In the genomic region with DNA sequence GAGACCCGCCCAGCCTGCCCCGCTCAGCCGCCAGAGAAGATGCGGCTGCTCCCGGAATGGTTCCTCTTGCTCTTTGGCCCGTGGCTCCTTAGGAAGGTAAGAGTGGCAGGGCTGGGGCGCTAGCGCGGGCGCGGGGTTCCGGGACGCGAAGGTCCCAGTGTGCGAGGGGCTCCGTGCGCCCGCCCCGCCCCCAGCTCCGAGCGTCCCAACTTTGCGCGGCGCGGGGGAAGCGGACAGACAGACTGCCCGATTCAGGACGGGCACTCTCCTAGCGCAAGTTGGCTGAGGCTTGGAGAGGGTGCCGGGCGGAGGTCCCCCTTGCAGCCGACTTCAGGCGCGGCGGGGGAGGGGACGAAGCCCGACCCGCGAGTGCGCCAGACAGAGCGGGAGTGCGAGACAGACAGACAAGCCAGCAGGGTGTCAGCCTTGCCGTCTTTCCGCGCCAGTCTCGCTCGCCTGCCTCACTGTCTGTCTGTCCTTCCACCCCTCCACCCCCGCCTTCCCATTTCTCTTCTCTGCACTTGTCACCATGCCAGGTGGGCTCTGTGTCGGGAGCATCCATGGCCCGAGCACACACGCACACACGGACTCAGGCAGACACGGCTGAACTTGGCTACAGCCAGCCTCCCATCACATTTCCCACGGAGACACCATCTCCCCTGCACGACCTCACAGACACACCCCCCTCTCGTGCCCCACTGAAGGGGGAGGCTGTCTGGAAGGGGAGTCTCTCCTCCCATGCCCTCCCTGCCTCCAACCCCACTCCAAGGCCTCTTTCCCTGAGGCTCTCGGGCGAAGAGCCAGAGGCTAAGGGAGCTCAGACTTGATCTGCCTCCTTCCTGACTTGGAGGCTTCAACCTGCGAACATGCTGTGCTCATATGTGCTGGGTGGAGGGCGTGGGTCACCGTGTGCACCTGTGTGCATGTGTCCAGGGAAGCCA, we compare ENCODE assay signal across 8 cellular contexts. TPM values are rescaled to one million over a fixed set of nuclear protein-coding genes. Genes with fewer than 3 reads are reported as not detected.
DNase-seq lines count a peak whose midpoint lies in the region; ATAC-seq and TF ChIP-seq lines count a peak whose summit lies in the region.

No MANE protein-coding gene starts in this region.

- DNase-seq in heart right ventricle = no peak
- no peak for DNase-seq in cardiac septum (ENCODE audit: low spot score)
- peak in 9 of 34 experiments; percentile 24 to 55 (median 41) for DNase-seq in T-cell
- DNase-seq in fibroblast of lung (ENCODE audit: low read depth in 2 of 2) = no peak
- DNase-seq in spleen = no peak
- DNase-seq in GM13976 (ENCODE audit: low spot score) = no peak

- H3K4me2 ChIP-seq in fibroblast of lung (ENCODE audit: extremely low read depth, insufficient read depth, low read length) = peak overlapping the region; percentile 44

- H3K27me3 ChIP-seq in heart right ventricle (peaks cover 8 to 88% (median 71%) of the 10 kb centered on the region in 7 donors), fibroblast of lung (ENCODE audit: control insufficient read depth, insufficient read depth, low read length) (peaks cover 48% of the 10 kb centered on the region), spleen (replicated peaks in 1 of 7) (peaks cover 0 to 100% (median 87%) of the 10 kb centered on the region in 7 donors)

- H3K27ac ChIP-seq in heart right ventricle = peak overlapping the region in 1 of 10 donors; percentile 43
- H3K27ac ChIP-seq in fibroblast of lung (ENCODE audit: insufficient read depth, low read length) = no peak overlapping the region
- H3K27ac ChIP-seq in spleen = no peak overlapping the region

- in situ Hi-C loops in GM13976 (cut with MboI; ENCODE audit: low sequenced_read_pairs, unreplicated experiment) = no loop called here

- H4K20me1 ChIP-seq in fibroblast of lung (ENCODE audit: control insufficient read depth, extremely low read depth, insufficient read depth, low read length) = no peaks in the 10 kb centered on the region

- no peaks in the 10 kb centered on the region for H3K36me3 Mint-ChIP-seq in T-cell

- H3K4me3 ChIP-seq in heart right ventricle = peak overlapping the region; percentile 34 to 65 (median 53)
- H3K4me3 ChIP-seq in fibroblast of lung (replicated peaks in 1 of 4; ENCODE audit: control extremely low read depth in 1 of 4, insufficient read depth in 1 of 4, low read depth in 3 of 4, low read length in 4 of 4) = peak overlapping the region; percentile 9 to 57 (median 20)
- H3K4me3 ChIP-seq in spleen = peak overlapping the region; percentile 21 to 74 (median 40)

- no peaks in the 10 kb centered on the region for H3K9me3 Mint-ChIP-seq in T-cell

- H3K4me1 ChIP-seq in heart right ventricle (peaks cover 10 to 64% (median 46%) of the 10 kb centered on the region in 9 donors), fibroblast of lung (ENCODE audit: control insufficient read depth, extremely low read depth, insufficient read depth, low read length) (peaks cover 9% of the 10 kb centered on the region), spleen (peaks cover 21 to 77% (median 53%) of the 10 kb centered on the region in 6 donors)

- CTCF ChIA-PET in T-cell (lab: Charles Lee) = interaction anchor here (0.6 to 1.7 kb wide), 6 partner anchors 10 to 96 kb away, joined by 3 to 6 read pairs (median 4); a partner anchor contains a TSS

- no peak overlapping the region for H2AFZ ChIP-seq in fibroblast of lung (ENCODE audit: low read length)

- POLR2A ChIA-PET in T-cell (lab: Charles Lee) = no interaction called here

- H3K4me3 Mint-ChIP-seq in T-cell = peak overlapping the region; percentile 77 to 80 (median 80)

- intact Hi-C loops in heart right ventricle (cut with DNase I) (loop anchor here in 1 of 10 donors (10.0 kb wide), 1 partner anchor 248 kb away; no protein-coding TSS in a partner anchor), cardiac septum (cut with DNase I) (loop anchor here (1.0 kb wide), 1 partner anchor 22 kb away; no protein-coding TSS in a partner anchor), spleen (cut with DNase I; ENCODE audit: low total_unique reads) (loop anchor here (2.0 kb wide), 1 partner anchor 22 kb away; no protein-coding TSS in a partner anchor)

- TF ChIP-seq CTCF in heart right ventricle (IDR thresholded peaks at IDR 0.05) (no peak), fibroblast of lung (conservative IDR thresholded peaks at IDR 0.05 in 1 of 2, IDR thresholded peaks at IDR 0.05 in 1 of 2; ENCODE audit: low read depth in 1 of 2, low read length in 2 of 2) (no peak), spleen (IDR thresholded peaks at IDR 0.05 in 8 of 11, conservative IDR thresholded peaks at IDR 0.05 in 3 of 11) (no peak), GM13976 (IDR thresholded peaks at IDR 0.05; ENCODE audit: borderline replicate concordance, control extremely low read depth, extremely low read depth, insufficient read depth, missing control alignments) (no peak)

- no peaks in the 10 kb centered on the region for H3K79me2 ChIP-seq in fibroblast of lung (ENCODE audit: control insufficient read depth, insufficient read depth, low read length)

- H3K9me3 ChIP-seq in heart right ventricle (no peaks in the 10 kb centered on the region), fibroblast of lung (ENCODE audit: control insufficient read depth, insufficient read depth, low read depth, low read length) (no peaks in the 10 kb centered on the region), spleen (no peaks in the 10 kb centered on the region)

- peak overlapping the region; percentile 1 for H3K9ac ChIP-seq in fibroblast of lung (ENCODE audit: insufficient read depth, low read length)

- H3K4me1 Mint-ChIP-seq in T-cell = peaks cover 41 to 64% (median 52%) of the 10 kb centered on the region in 3 donors

- no peak overlapping the region for H3K27ac Mint-ChIP-seq in T-cell

- 4% methylated on average over 61 of the region's 61 CpGs for WGBS in heart right ventricle, 2 donors
- 3 to 6% (median 4%) methylated on average over 18 to 61 of the region's 61 CpGs for WGBS in spleen, 5 donors

- ATAC-seq in heart right ventricle = no peak
- peak in 3 of 4 experiments; percentile 24 to 34 (median 27) for ATAC-seq in T-cell (replicated peaks in 1 of 4)
- no peak for ATAC-seq in GM18505 (IDR thresholded peaks at IDR 0.05; ENCODE audit: unreplicated experiment)
- ATAC-seq in GM18907 (IDR thresholded peaks at IDR 0.05; ENCODE audit: unreplicated experiment) = no peak

- H3K27me3 Mint-ChIP-seq in T-cell = peaks cover 73 to 76% of the 10 kb centered on the region in 2 donors

- H3K36me3 ChIP-seq in heart right ventricle (peaks cover 0 to 16% (median 0%) of the 10 kb centered on the region in 9 donors), fibroblast of lung (ENCODE audit: control insufficient read depth, insufficient read depth, low read length) (peaks cover 8% of the 10 kb centered on the region), spleen (peaks cover 0 to 9% (median 0%) of the 10 kb centered on the region in 6 donors)

- TF ChIP-seq POLR2A in spleen (IDR thresholded peaks at IDR 0.05) (no peak), GM18505 (IDR thresholded peaks at IDR 0.05; ENCODE audit: borderline replicate concordance, extremely low read depth, insufficient read depth, insufficient read length) (no peak)

RNA-seq across cellular contexts. Expression of a gene that starts 0.6 kb away (rescaled TPM):
- 1 to 10 TPM in 7 of 10 donors, under 1 TPM in 3; 0.18 to 6.2 (median 2.3) TPM for total RNA-seq in heart right ventricle
- polyA plus RNA-seq in heart right ventricle = 1 to 10 TPM in 1 of 2 donors, under 1 TPM in 1; 0.66 to 1.8 TPM
- total RNA-seq in cardiac septum = 20.0 TPM
- 1 to 10 TPM in 2 of 5 donors, under 1 TPM in 2, not detected in 1; 0.49 to 4.5 (median 1.0) TPM for total RNA-seq in T-cell
- total RNA-seq in fibroblast of lung = 0.50 and 1.0 TPM in 2 replicates
- 0.30 and 1.9 TPM in 2 replicates for polyA plus RNA-seq in fibroblast of lung
- 1.6 and 10.2 TPM in 2 replicates for polyA plus RNA-seq in fibroblast of lung (2012)
- polyA minus RNA-seq in fibroblast of lung (ENCODE audit: low replicate concordance) = 1.0 and 12.0 TPM in 2 replicates
- total RNA-seq in spleen = under 1 TPM in 3 of 7 donors, not detected in 4; 0.28 to 0.60 (median 0.54) TPM
- under 1 TPM; 0.11 to 0.19 (median 0.15) TPM for polyA plus RNA-seq in spleen

RNA-seq across cellular contexts. Expression of a gene that starts 12.3 kb away (rescaled TPM):
- 10 to 100 TPM; 24.4 to 47.6 (median 27.1) TPM for total RNA-seq in heart right ventricle
- polyA plus RNA-seq in heart right ventricle = 10 to 100 TPM; 14.3 to 49.8 TPM
- total RNA-seq in cardiac septum = 38.8 TPM
- total RNA-seq in T-cell = 10 to 100 TPM; 31.0 to 80.9 (median 55.6) TPM
- 358 and 380 TPM in 2 replicates for total RNA-seq in fibroblast of lung
- polyA plus RNA-seq in fibroblast of lung = 139 and 154 TPM in 2 replicates
- 144 and 150 TPM in 2 replicates for polyA plus RNA-seq in fibroblast of lung (2012)
- 360 and 376 TPM in 2 replicates for polyA minus RNA-seq in fibroblast of lung (ENCODE audit: low replicate concordance)
- total RNA-seq in spleen = 10 to 100 TPM; 52.2 to 86.6 (median 63.8) TPM
- 10 to 100 TPM; 47.3 to 72.7 (median 57.8) TPM for polyA plus RNA-seq in spleen

RNA-seq across cellular contexts. Expression of a gene that starts 33.8 kb away (rescaled TPM):
- 1 to 10 TPM in 4 of 10 donors, under 1 TPM in 6; 0.30 to 2.9 (median 0.98) TPM for total RNA-seq in heart right ventricle
- 1 to 10 TPM in 1 of 2 donors, under 1 TPM in 1; 0.81 to 1.7 TPM for polyA plus RNA-seq in heart right ventricle
- total RNA-seq in cardiac septum = 0.94 TPM
- total RNA-seq in T-cell = 1 to 10 TPM; 1.3 to 4.9 (median 2.9) TPM
- 0.26 and 0.33 TPM in 2 replicates for total RNA-seq in fibroblast of lung
- polyA plus RNA-seq in fibroblast of lung = 0.18 and 0.33 TPM in 2 replicates
- polyA plus RNA-seq in fibroblast of lung (2012) = 0.38 and 0.51 TPM in 2 replicates
- polyA minus RNA-seq in fibroblast of lung (ENCODE audit: low replicate concordance) = 1.4 TPM in 1 of 2 replicates, not detected in the other
- 1 to 10 TPM; 3.4 to 9.8 (median 5.6) TPM for total RNA-seq in spleen
- 10 to 100 TPM; 10.1 to 16.4 (median 10.4) TPM for polyA plus RNA-seq in spleen

Comparison
In these comparisons a context has a peak if more than half of its experiments do, and no peak if none do; other contexts are left out.
1. ATAC-seq: peak in T-cell (3 of 4); none in heart right ventricle (0 of 8), GM18505 (single experiment) and GM18907 (single experiment).
2. Peak in every context shown above with its lines, with median percentiles within 50 percentile points of each other: H3K4me3 ChIP-seq.